ENCODE assay signal across 1 cellular context in genomic region chr2:128090909-128091690, GRCh38.
TF ChIP-seq lines count a peak whose summit lies in the region.

A gene with protein sequence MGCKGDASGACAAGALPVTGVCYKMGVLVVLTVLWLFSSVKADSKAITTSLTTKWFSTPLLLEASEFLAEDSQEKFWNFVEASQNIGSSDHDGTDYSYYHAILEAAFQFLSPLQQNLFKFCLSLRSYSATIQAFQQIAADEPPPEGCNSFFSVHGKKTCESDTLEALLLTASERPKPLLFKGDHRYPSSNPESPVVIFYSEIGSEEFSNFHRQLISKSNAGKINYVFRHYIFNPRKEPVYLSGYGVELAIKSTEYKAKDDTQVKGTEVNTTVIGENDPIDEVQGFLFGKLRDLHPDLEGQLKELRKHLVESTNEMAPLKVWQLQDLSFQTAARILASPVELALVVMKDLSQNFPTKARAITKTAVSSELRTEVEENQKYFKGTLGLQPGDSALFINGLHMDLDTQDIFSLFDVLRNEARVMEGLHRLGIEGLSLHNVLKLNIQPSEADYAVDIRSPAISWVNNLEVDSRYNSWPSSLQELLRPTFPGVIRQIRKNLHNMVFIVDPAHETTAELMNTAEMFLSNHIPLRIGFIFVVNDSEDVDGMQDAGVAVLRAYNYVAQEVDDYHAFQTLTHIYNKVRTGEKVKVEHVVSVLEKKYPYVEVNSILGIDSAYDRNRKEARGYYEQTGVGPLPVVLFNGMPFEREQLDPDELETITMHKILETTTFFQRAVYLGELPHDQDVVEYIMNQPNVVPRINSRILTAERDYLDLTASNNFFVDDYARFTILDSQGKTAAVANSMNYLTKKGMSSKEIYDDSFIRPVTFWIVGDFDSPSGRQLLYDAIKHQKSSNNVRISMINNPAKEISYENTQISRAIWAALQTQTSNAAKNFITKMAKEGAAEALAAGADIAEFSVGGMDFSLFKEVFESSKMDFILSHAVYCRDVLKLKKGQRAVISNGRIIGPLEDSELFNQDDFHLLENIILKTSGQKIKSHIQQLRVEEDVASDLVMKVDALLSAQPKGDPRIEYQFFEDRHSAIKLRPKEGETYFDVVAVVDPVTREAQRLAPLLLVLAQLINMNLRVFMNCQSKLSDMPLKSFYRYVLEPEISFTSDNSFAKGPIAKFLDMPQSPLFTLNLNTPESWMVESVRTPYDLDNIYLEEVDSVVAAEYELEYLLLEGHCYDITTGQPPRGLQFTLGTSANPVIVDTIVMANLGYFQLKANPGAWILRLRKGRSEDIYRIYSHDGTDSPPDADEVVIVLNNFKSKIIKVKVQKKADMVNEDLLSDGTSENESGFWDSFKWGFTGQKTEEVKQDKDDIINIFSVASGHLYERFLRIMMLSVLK (N-terminal part only) (plus strand): TSS chr2:128091200. CDS start chr2:128091358, 158 bp downstream.

TF ChIP-seq in GM12878, 131 proteins besides CTCF, POLR2A, EP300 and RAD21 (continued from another document and continues in another):
- TF ChIP-seq, protein P1, sequence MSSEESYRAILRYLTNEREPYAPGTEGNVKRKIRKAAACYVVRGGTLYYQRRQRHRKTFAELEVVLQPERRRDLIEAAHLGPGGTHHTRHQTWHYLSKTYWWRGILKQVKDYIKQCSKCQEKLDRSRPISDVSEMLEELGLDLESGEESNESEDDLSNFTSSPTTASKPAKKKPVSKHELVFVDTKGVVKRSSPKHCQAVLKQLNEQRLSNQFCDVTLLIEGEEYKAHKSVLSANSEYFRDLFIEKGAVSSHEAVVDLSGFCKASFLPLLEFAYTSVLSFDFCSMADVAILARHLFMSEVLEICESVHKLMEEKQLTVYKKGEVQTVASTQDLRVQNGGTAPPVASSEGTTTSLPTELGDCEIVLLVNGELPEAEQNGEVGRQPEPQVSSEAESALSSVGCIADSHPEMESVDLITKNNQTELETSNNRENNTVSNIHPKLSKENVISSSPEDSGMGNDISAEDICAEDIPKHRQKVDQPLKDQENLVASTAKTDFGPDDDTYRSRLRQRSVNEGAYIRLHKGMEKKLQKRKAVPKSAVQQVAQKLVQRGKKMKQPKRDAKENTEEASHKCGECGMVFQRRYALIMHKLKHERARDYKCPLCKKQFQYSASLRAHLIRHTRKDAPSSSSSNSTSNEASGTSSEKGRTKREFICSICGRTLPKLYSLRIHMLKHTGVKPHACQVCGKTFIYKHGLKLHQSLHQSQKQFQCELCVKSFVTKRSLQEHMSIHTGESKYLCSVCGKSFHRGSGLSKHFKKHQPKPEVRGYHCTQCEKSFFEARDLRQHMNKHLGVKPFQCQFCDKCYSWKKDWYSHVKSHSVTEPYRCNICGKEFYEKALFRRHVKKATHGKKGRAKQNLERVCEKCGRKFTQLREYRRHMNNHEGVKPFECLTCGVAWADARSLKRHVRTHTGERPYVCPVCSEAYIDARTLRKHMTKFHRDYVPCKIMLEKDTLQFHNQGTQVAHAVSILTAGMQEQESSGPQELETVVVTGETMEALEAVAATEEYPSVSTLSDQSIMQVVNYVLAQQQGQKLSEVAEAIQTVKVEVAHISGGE (CRISPR knock-in tag; IDR thresholded peaks at IDR 0.05) = no peak
- TF ChIP-seq JUNB (IDR thresholded peaks at IDR 0.05) (no peak), SUPT20H (IDR thresholded peaks at IDR 0.05; ENCODE audit: borderline replicate concordance, control insufficient read depth, low read depth, low read length) (no peak), NR2F1 (conservative IDR thresholded peaks at IDR 0.05) (peak; percentile 86), RCOR1 (conservative IDR thresholded peaks at IDR 0.05; ENCODE audit: low read depth, low read length) (no peak), ZNF24 (IDR thresholded peaks at IDR 0.05) (no peak), RUNX3 (IDR thresholded peaks at IDR 0.05; ENCODE audit: low read length) (peak; percentile 24), BRCA1 (IDR thresholded peaks at IDR 0.05; ENCODE audit: low read depth, low read length) (no peak), NR2C1 (IDR thresholded peaks at IDR 0.05) (peak; percentile 90), KLF5 (IDR thresholded peaks at IDR 0.05; ENCODE audit: partially characterized antibody) (peak; percentile 61), STAT3 (IDR thresholded peaks at IDR 0.05; ENCODE audit: low read depth, low read length) (no peak), TARDBP (IDR thresholded peaks at IDR 0.05; ENCODE audit: borderline replicate concordance) (no peak; the same call in 1 of the 2 replicates), CHD1 (IDR thresholded peaks at IDR 0.05; ENCODE audit: low read depth, low read length) (no peak), BACH1 (IDR thresholded peaks at IDR 0.05; ENCODE audit: borderline replicate concordance) (no peak; the same call in 1 of the 2 replicates), EED (IDR thresholded peaks at IDR 0.05; ENCODE audit: low read depth) (no peak), SIN3A (IDR thresholded peaks at IDR 0.05; ENCODE audit: low read depth, low read length) (peak; percentile 95), RELA (IDR thresholded peaks at IDR 0.05; ENCODE audit: borderline replicate concordance, partially characterized antibody) (no peak), CEBPZ (IDR thresholded peaks at IDR 0.05; ENCODE audit: low read depth, low read length) (no peak), EGR1 (IDR thresholded peaks at IDR 0.05; ENCODE audit: borderline replicate concordance in 1 of 2, low read depth in 2 of 2, low read length in 2 of 2) (peak in 1 of 2 experiments; percentile 84; a peak in 1 of 3 replicates), ETV6 (conservative IDR thresholded peaks at IDR 0.05 in 1 of 2, IDR thresholded peaks at IDR 0.05 in 1 of 2; ENCODE audit: borderline replicate concordance in 1 of 2, low read depth in 1 of 2) (no peak; a peak in 1 of 4 replicates), ZSCAN29 (IDR thresholded peaks at IDR 0.05) (no peak), RBBP5 (conservative IDR thresholded peaks at IDR 0.05) (no peak), HCFC1 (IDR thresholded peaks at IDR 0.05; ENCODE audit: low read length) (peak; percentile 76), SMAD5 (IDR thresholded peaks at IDR 0.05; ENCODE audit: low read depth) (peak; percentile 95), MTA2 (IDR thresholded peaks at IDR 0.05; ENCODE audit: low read depth) (no peak), NBN (IDR thresholded peaks at IDR 0.05) (peak; percentile 85), RFX5 (IDR thresholded peaks at IDR 0.05; ENCODE audit: low read depth, low read length) (no peak), SRF (IDR thresholded peaks at IDR 0.05; ENCODE audit: low read depth in 2 of 2, low read length in 2 of 2) (peak in 1 of 2 experiments; percentile 21; a peak in 1 of 4 replicates)
- TF ChIP-seq, protein P2, sequence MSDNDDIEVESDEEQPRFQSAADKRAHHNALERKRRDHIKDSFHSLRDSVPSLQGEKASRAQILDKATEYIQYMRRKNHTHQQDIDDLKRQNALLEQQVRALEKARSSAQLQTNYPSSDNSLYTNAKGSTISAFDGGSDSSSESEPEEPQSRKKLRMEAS (IDR thresholded peaks at IDR 0.05; ENCODE audit: low read depth, low read length) = peak; percentile 74
- TF ChIP-seq, protein P3, sequence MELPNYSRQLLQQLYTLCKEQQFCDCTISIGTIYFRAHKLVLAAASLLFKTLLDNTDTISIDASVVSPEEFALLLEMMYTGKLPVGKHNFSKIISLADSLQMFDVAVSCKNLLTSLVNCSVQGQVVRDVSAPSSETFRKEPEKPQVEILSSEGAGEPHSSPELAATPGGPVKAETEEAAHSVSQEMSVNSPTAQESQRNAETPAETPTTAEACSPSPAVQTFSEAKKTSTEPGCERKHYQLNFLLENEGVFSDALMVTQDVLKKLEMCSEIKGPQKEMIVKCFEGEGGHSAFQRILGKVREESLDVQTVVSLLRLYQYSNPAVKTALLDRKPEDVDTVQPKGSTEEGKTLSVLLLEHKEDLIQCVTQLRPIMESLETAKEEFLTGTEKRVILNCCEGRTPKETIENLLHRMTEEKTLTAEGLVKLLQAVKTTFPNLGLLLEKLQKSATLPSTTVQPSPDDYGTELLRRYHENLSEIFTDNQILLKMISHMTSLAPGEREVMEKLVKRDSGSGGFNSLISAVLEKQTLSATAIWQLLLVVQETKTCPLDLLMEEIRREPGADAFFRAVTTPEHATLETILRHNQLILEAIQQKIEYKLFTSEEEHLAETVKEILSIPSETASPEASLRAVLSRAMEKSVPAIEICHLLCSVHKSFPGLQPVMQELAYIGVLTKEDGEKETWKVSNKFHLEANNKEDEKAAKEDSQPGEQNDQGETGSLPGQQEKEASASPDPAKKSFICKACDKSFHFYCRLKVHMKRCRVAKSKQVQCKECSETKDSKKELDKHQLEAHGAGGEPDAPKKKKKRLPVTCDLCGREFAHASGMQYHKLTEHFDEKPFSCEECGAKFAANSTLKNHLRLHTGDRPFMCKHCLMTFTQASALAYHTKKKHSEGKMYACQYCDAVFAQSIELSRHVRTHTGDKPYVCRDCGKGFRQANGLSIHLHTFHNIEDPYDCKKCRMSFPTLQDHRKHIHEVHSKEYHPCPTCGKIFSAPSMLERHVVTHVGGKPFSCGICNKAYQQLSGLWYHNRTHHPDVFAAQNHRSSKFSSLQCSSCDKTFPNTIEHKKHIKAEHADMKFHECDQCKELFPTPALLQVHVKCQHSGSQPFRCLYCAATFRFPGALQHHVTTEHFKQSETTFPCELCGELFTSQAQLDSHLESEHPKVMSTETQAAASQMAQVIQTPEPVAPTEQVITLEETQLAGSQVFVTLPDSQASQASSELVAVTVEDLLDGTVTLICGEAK (IDR thresholded peaks at IDR 0.05; ENCODE audit: borderline replicate concordance) = peak; percentile 93
- TF ChIP-seq, protein P4, sequence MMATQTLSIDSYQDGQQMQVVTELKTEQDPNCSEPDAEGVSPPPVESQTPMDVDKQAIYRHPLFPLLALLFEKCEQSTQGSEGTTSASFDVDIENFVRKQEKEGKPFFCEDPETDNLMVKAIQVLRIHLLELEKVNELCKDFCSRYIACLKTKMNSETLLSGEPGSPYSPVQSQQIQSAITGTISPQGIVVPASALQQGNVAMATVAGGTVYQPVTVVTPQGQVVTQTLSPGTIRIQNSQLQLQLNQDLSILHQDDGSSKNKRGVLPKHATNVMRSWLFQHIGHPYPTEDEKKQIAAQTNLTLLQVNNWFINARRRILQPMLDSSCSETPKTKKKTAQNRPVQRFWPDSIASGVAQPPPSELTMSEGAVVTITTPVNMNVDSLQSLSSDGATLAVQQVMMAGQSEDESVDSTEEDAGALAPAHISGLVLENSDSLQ (IDR thresholded peaks at IDR 0.05) = peak; percentile 44; the same call in 1 of the 2 replicates
- TF ChIP-seq, protein P5, sequence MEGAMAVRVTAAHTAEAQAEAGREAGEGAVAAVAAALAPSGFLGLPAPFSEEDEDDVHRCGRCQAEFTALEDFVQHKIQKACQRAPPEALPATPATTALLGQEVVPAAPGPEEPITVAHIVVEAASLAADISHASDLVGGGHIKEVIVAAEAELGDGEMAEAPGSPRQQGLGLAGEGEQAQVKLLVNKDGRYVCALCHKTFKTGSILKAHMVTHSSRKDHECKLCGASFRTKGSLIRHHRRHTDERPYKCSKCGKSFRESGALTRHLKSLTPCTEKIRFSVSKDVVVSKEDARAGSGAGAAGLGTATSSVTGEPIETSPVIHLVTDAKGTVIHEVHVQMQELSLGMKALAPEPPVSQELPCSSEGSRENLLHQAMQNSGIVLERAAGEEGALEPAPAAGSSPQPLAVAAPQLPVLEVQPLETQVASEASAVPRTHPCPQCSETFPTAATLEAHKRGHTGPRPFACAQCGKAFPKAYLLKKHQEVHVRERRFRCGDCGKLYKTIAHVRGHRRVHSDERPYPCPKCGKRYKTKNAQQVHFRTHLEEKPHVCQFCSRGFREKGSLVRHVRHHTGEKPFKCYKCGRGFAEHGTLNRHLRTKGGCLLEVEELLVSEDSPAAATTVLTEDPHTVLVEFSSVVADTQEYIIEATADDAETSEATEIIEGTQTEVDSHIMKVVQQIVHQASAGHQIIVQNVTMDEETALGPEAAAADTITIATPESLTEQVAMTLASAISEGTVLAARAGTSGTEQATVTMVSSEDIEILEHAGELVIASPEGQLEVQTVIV (IDR thresholded peaks at IDR 0.05; ENCODE audit: borderline replicate concordance, partially characterized antibody) = peak; percentile 92
- TF ChIP-seq, protein P6, sequence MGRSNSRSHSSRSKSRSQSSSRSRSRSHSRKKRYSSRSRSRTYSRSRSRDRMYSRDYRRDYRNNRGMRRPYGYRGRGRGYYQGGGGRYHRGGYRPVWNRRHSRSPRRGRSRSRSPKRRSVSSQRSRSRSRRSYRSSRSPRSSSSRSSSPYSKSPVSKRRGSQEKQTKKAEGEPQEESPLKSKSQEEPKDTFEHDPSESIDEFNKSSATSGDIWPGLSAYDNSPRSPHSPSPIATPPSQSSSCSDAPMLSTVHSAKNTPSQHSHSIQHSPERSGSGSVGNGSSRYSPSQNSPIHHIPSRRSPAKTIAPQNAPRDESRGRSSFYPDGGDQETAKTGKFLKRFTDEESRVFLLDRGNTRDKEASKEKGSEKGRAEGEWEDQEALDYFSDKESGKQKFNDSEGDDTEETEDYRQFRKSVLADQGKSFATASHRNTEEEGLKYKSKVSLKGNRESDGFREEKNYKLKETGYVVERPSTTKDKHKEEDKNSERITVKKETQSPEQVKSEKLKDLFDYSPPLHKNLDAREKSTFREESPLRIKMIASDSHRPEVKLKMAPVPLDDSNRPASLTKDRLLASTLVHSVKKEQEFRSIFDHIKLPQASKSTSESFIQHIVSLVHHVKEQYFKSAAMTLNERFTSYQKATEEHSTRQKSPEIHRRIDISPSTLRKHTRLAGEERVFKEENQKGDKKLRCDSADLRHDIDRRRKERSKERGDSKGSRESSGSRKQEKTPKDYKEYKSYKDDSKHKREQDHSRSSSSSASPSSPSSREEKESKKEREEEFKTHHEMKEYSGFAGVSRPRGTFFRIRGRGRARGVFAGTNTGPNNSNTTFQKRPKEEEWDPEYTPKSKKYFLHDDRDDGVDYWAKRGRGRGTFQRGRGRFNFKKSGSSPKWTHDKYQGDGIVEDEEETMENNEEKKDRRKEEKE (IDR thresholded peaks at IDR 0.05) = no peak
